In genomic region chr7:87105401-87105800, GRCh38 we compare ENCODE assay signal across 20 cellular contexts. TPM values are rescaled to one million over a fixed set of nuclear protein-coding genes. Genes with fewer than 3 reads are reported as not detected.
DNase-seq lines count a peak whose midpoint lies in the region; ATAC-seq and TF ChIP-seq lines count a peak whose summit lies in the region.
"Had no signal": no experiment of that assay in that cellular context is flagged by ENCODE, and none has a peak within 500 bp of the region (broad histone marks: within the 10 kb centered on the region; RNA-seq: fewer than 3 reads in every experiment).

No MANE protein-coding gene starts in this region.

- no peak overlapping the region for H3K14ac ChIP-seq in trophoblast cell (ENCODE audit: low read length)

- H3K23ac ChIP-seq in trophoblast cell (ENCODE audit: low read length), result no peak overlapping the region

- H3K4me3 ChIP-seq in epithelial cell of esophagus (ENCODE audit: low read length), result no peak overlapping the region
- H3K4me3 ChIP-seq in trophoblast cell (ENCODE audit: low read depth, low read length), result no peak overlapping the region
- H3K4me3 ChIP-seq: A549; BLaER1 treated with 17β-estradiol and CSF1 and Interleukin-3, amounts not matched to agents 10 nM and 100 nM; HAP-1 had no signal

- H4K12ac ChIP-seq in trophoblast cell (ENCODE audit: low read depth, low read length), result no peak overlapping the region

- H4K8ac ChIP-seq in trophoblast cell (ENCODE audit: low read depth, low read length), result no peak overlapping the region

- H3K27ac Mint-ChIP-seq in naive thymus-derived CD8-positive, alpha-beta T cell, result no peak overlapping the region
- no peak overlapping the region for H3K27ac Mint-ChIP-seq in natural killer cell
- H3K27ac Mint-ChIP-seq: CD14-positive monocyte; CD4-positive, alpha-beta T cell; HFFc6 had no signal

- H3K9me3 Mint-ChIP-seq in naive thymus-derived CD8-positive, alpha-beta T cell, result peaks cover 0 to 10% (median 0%) of the 10 kb centered on the region in 9 donors
- H3K9me3 Mint-ChIP-seq in natural killer cell, result no peaks in the 10 kb centered on the region
- H3K9me3 Mint-ChIP-seq: CD4-positive, alpha-beta T cell; HFFc6 had no signal

- no peaks in the 10 kb centered on the region for H3K4me1 ChIP-seq in trophoblast cell (ENCODE audit: control insufficient read depth in 1 of 2, insufficient read depth in 2 of 2, low read length in 2 of 2)
- H3K4me1 ChIP-seq: A549, BE2C, HAP-1 had no signal

- H3K9me3 ChIP-seq in trophoblast cell (ENCODE audit: insufficient read depth, low read depth, low read length), result no peaks in the 10 kb centered on the region
- H3K9me3 ChIP-seq: A549; BE2C; BLaER1 treated with 17β-estradiol and CSF1 and Interleukin-3, amounts not matched to agents 10 nM and 100 nM; HAP-1 had no signal

- no peaks in the 10 kb centered on the region for H3K79me1 ChIP-seq in trophoblast cell (ENCODE audit: low read length)

- no peak overlapping the region for H3K4ac ChIP-seq in trophoblast cell (ENCODE audit: low read depth, low read length)

- POLR2A ChIA-PET in naive thymus-derived CD8-positive, alpha-beta T cell (lab: Charles Lee), result no interaction called here

- DNase-seq in NCI-H82 (lab: John Stamatoyannopoulos, UW) (peak; percentile 23), NCI-H82 treated with DMSO at 0.1 percent for 48 hours (lab: John Stamatoyannopoulos, UW; ENCODE audit: unreplicated experiment) (no peak), epithelial cell of esophagus (ENCODE audit: low read depth) (peak; percentile 17), trophoblast cell (peak; percentile 95), natural killer cell (no peak)
- no peak for DNase-seq in naive thymus-derived CD8-positive, alpha-beta T cell
- DNase-seq: 8988T; ACHN; AML-193; BE2C; Calu3; CD4-positive, alpha-beta T cell; COR-L47; DND-41; GOT3; HFFc6 had no signal

- no peaks in the 10 kb centered on the region for H3K27me3 ChIP-seq in trophoblast cell (ENCODE audit: insufficient read depth, low read length)
- H3K27me3 ChIP-seq: BE2C; BLaER1 treated with 17β-estradiol and CSF1 and Interleukin-3, amounts not matched to agents 10 nM and 100 nM had no signal

- H3K4me3 Mint-ChIP-seq in naive thymus-derived CD8-positive, alpha-beta T cell, result no peak overlapping the region
- H3K4me3 Mint-ChIP-seq in natural killer cell, result no peak overlapping the region
- H3K4me3 Mint-ChIP-seq: CD14-positive monocyte; CD4-positive, alpha-beta T cell; HFFc6 had no signal

- H2BK120ac ChIP-seq in trophoblast cell (ENCODE audit: insufficient read depth, low read length, poor library complexity), result no peak overlapping the region

- WGBS in trophoblast cell (ENCODE audit: extremely low coverage, insufficient coverage, insufficient read length), result no CpG with 5 or more reads among the region's 1 CpG

- no peak overlapping the region for H4K91ac ChIP-seq in trophoblast cell (ENCODE audit: low read depth, low read length)

- peaks cover 0 to 5% (median 0%) of the 10 kb centered on the region in 3 donors for H3K36me3 Mint-ChIP-seq in naive thymus-derived CD8-positive, alpha-beta T cell
- no peaks in the 10 kb centered on the region for H3K36me3 Mint-ChIP-seq in natural killer cell
- H3K36me3 Mint-ChIP-seq: CD14-positive monocyte had no signal

- H2AFZ ChIP-seq in trophoblast cell (ENCODE audit: insufficient read depth, low read length, poor library complexity), result no peak overlapping the region

- no peaks in the 10 kb centered on the region for H3K4me1 Mint-ChIP-seq in naive thymus-derived CD8-positive, alpha-beta T cell
- H3K4me1 Mint-ChIP-seq in natural killer cell, result no peaks in the 10 kb centered on the region
- H3K4me1 Mint-ChIP-seq: CD14-positive monocyte had no signal

- intact Hi-C loops in natural killer cell (cut with micrococcal nuclease), result no loop called here

- H3K4me2 ChIP-seq in trophoblast cell (ENCODE audit: low read length), result no peak overlapping the region
- H3K4me2 ChIP-seq: A549; BLaER1 treated with 17β-estradiol and CSF1 and Interleukin-3, amounts not matched to agents 10 nM and 100 nM had no signal

- no peak overlapping the region for H2BK5ac ChIP-seq in trophoblast cell (ENCODE audit: low read depth, low read length, poor library complexity)

- H2BK12ac ChIP-seq in trophoblast cell (ENCODE audit: low read length), result no peak overlapping the region

- H3K36me3 ChIP-seq in trophoblast cell (ENCODE audit: control insufficient read depth in 1 of 2, insufficient read depth in 2 of 2, low read length in 2 of 2), result no peaks in the 10 kb centered on the region
- H3K36me3 ChIP-seq: BE2C; BLaER1 treated with 17β-estradiol and CSF1 and Interleukin-3, amounts not matched to agents 10 nM and 100 nM; HAP-1 had no signal

- H3K9ac ChIP-seq in trophoblast cell (ENCODE audit: low read length), result no peak overlapping the region
- H3K9ac ChIP-seq: BLaER1 treated with 17β-estradiol and CSF1 and Interleukin-3, amounts not matched to agents 10 nM and 100 nM had no signal

- H3K27ac ChIP-seq in trophoblast cell (ENCODE audit: low read depth, low read length), result no peak overlapping the region
- H3K27ac ChIP-seq: A549; BLaER1 treated with 17β-estradiol and CSF1 and Interleukin-3, amounts not matched to agents 10 nM and 100 nM had no signal

- H2AK5ac ChIP-seq in trophoblast cell (ENCODE audit: low read length), result no peak overlapping the region

- no peaks in the 10 kb centered on the region for H3K79me2 ChIP-seq in trophoblast cell (ENCODE audit: control insufficient read depth, insufficient read depth, low read length, poor library complexity)

- H3K18ac ChIP-seq in trophoblast cell (ENCODE audit: low read length), result no peak overlapping the region

- no peak for ATAC-seq in naive thymus-derived CD8-positive, alpha-beta T cell
- ATAC-seq in natural killer cell, result no peak
- ATAC-seq: A549 had no signal

- peaks cover 2 to 40% (median 18%) of the 10 kb centered on the region in 5 donors for H3K27me3 Mint-ChIP-seq in naive thymus-derived CD8-positive, alpha-beta T cell
- peaks cover 20 to 58% of the 10 kb centered on the region in 2 donors for H3K27me3 Mint-ChIP-seq in natural killer cell (ENCODE audit: low read depth in 2 of 2)

- TF ChIP-seq CTCF in epithelial cell of esophagus (IDR thresholded peaks at IDR 0.05; ENCODE audit: insufficient read depth, low read depth, low read length, missing control alignments), result no peak
- TF ChIP-seq CTCF in natural killer cell (IDR thresholded peaks at IDR 0.05), result no peak

RNA-seq across cellular contexts. Expression of gene ELAPOR2, which starts 45.9 kb away (rescaled TPM):
- 6.1 and 6.9 TPM in 2 replicates for polyA plus RNA-seq in trophoblast cell (2013)
- total RNA-seq in naive thymus-derived CD8-positive, alpha-beta T cell, result 1 to 10 TPM; 8.1 to 8.6 TPM
- 1 to 10 TPM in 2 of 3 donors, under 1 TPM in 1; 0.96 to 6.5 (median 4.6) TPM for polyA plus RNA-seq in naive thymus-derived CD8-positive, alpha-beta T cell
- 1 to 10 TPM; 4.2 to 8.6 (median 6.2) TPM for total RNA-seq in natural killer cell
- polyA plus RNA-seq: CD14-positive monocyte had no signal

RNA-seq across cellular contexts. Expression of gene DMTF1, which starts 46.9 kb away (rescaled TPM):
- polyA plus RNA-seq in trophoblast cell (2013), result 57.9 and 66.0 TPM in 2 replicates
- total RNA-seq in naive thymus-derived CD8-positive, alpha-beta T cell, result 100 to 1,000 TPM; 175 to 181 TPM
- polyA plus RNA-seq in naive thymus-derived CD8-positive, alpha-beta T cell, result 10 to 100 TPM; 22.2 to 33.5 (median 23.2) TPM
- 100 to 1,000 TPM; 154 to 178 (median 160) TPM for total RNA-seq in natural killer cell

Comparison
In these comparisons a context has a peak if more than half of its experiments do, and no peak if none do; other contexts are left out.
1. DNase-seq: peak in NCI-H82 (single experiment), epithelial cell of esophagus (single experiment) and trophoblast cell (2 of 2); none in NCI-H82 treated with DMSO at 0.1 percent for 48 hours (single experiment), naive thymus-derived CD8-positive, alpha-beta T cell (0 of 10) and natural killer cell (single experiment).